8 cellular contexts compared by ENCODE assay signal in genomic region chr19:10864538-10864899, GRCh38. TPM values are rescaled to one million over a fixed set of nuclear protein-coding genes. Genes with fewer than 3 reads are reported as not detected.
A peak's percentile ranks its signal among the peaks of the same experiment; 100 is the strongest.
DNase-seq lines count a peak whose midpoint lies in the region; ATAC-seq, FAIRE-seq and TF ChIP-seq lines count a peak whose summit lies in the region.

No MANE protein-coding gene starts in this region.

- H3K9me3 ChIP-seq in mucosa of stomach (ENCODE audit: control insufficient read depth, low read length), result no peaks in the 10 kb centered on the region

- ATAC-seq in HG02981 (IDR thresholded peaks at IDR 0.05; ENCODE audit: unreplicated experiment), result no peak

- TF ChIP-seq CTCF in Calu3 (IDR thresholded peaks at IDR 0.05; ENCODE audit: unreplicated experiment), result peak; percentile 62
- TF ChIP-seq CTCF in endothelial cell (IDR thresholded peaks at IDR 0.05; ENCODE audit: unreplicated experiment), result peak; percentile 70

- peak overlapping the region; percentile 9 for H3K9ac ChIP-seq in mucosa of stomach (ENCODE audit: low read length)

- H3K27me3 Mint-ChIP-seq in Calu3 (ENCODE audit: unreplicated experiment) (no peaks in the 10 kb centered on the region), endothelial cell (ENCODE audit: unreplicated experiment) (peaks cover 14% of the 10 kb centered on the region)

- no peaks in the 10 kb centered on the region for H3K27me3 ChIP-seq in mucosa of stomach (ENCODE audit: control insufficient read depth, insufficient read depth, low read length)

- H3K36me3 ChIP-seq in mucosa of stomach (ENCODE audit: control insufficient read depth, insufficient read depth, low read length), result no peaks in the 10 kb centered on the region

- H3K4me1 ChIP-seq in mucosa of stomach (ENCODE audit: control insufficient read depth, insufficient read depth, low read length), result peaks cover 22% of the 10 kb centered on the region

- H3K4me3 Mint-ChIP-seq in Calu3 (ENCODE audit: low read depth, unreplicated experiment), result no peak overlapping the region
- H3K4me3 Mint-ChIP-seq in endothelial cell (ENCODE audit: unreplicated experiment), result no peak overlapping the region

- intact Hi-C loops in Calu3 (cut with micrococcal nuclease; ENCODE audit: unreplicated experiment), result loop anchor here (2.0 kb wide), 1 partner anchor 148 kb away; no protein-coding TSS in a partner anchor

- CTCF ChIA-PET in Calu3 (lab: Charles Lee), result interaction anchor here (0.6 to 1.9 kb wide), 5 partner anchors 29 to 323 kb away, joined by 3 to 21 read pairs (median 6); partner anchors contain the start of genes DNM2 and TMED1

- no peak overlapping the region for H3K4me3 ChIP-seq in mucosa of stomach (ENCODE audit: low read length)

- H3K9me3 Mint-ChIP-seq in Calu3 (ENCODE audit: low read depth, unreplicated experiment) (no peaks in the 10 kb centered on the region), endothelial cell (ENCODE audit: unreplicated experiment) (no peaks in the 10 kb centered on the region)

- peak; percentile 81 for DNase-seq in Calu3
- peak; percentile 94 for DNase-seq in HTR-8/SVneo (ENCODE audit: insufficient read length, low spot score)
- peak; percentile 69 for DNase-seq in NOMO-1 treated with DMSO at 0.1 percent for 48 hours (lab: John Stamatoyannopoulos, UW; ENCODE audit: unreplicated experiment)
- peak; percentile 44 to 74 (median 65) for DNase-seq in activated CD8-positive, alpha-beta memory T cell treated with anti-CD3 and anti-CD28 coated beads for 48 hours (ENCODE audit: low read depth in 2 of 3, low spot score in 2 of 3)
- DNase-seq in endothelial cell (ENCODE audit: low spot score), result peak; percentile 87
- peak; percentile 71 for DNase-seq in stimulated activated CD8-positive, alpha-beta memory T cell treated with anti-CD3 and anti-CD28 coated beads, Interleukin-4, amount 100 ng/mL, for 24 hours (ENCODE audit: low read depth)

- H3K36me3 Mint-ChIP-seq in Calu3 (ENCODE audit: insufficient read depth, unreplicated experiment) (no peaks in the 10 kb centered on the region), endothelial cell (ENCODE audit: low read depth, unreplicated experiment) (no peaks in the 10 kb centered on the region)

- no TSS peak for BruUV-seq in Calu3 (replicated peaks; lab: Mats Ljungman, UMichigan)

- FAIRE-seq in HTR-8/SVneo (lab: Jason Lieb, UNC), result no peak

- H3K4me1 Mint-ChIP-seq in Calu3 (ENCODE audit: low read depth, unreplicated experiment), result peaks cover 11% of the 10 kb centered on the region
- peaks cover 4% of the 10 kb centered on the region for H3K4me1 Mint-ChIP-seq in endothelial cell (ENCODE audit: unreplicated experiment)

- H3K27ac Mint-ChIP-seq in Calu3 (ENCODE audit: unreplicated experiment) (no peak overlapping the region), endothelial cell (ENCODE audit: unreplicated experiment) (peak overlapping the region; percentile 6)

RNA-seq across cellular contexts. Expression of gene CARM1, which starts 6.8 kb away (rescaled TPM):
- 29.1 and 32.8 TPM in 2 replicates for total RNA-seq in Calu3 (2022)
- 63.2 TPM for total RNA-seq in endothelial cell (ENCODE audit: unreplicated experiment)

RNA-seq across cellular contexts. Expression of gene C19orf38, which starts 16.3 kb away (rescaled TPM):
- 0.51 TPM in 1 of 2 replicates, not detected in the other for total RNA-seq in Calu3 (2022)
- total RNA-seq in endothelial cell (ENCODE audit: unreplicated experiment), result not detected

RNA-seq across cellular contexts. Expression of gene TMED1, which starts 28.5 kb away (rescaled TPM):
- 20.7 and 22.6 TPM in 2 replicates for total RNA-seq in Calu3 (2022)
- 22.1 TPM for total RNA-seq in endothelial cell (ENCODE audit: unreplicated experiment)
